In genomic region chr16:23640959-23641765, GRCh38 we compare ENCODE assay signal across 1 cellular context.
TF ChIP-seq lines count a peak whose summit lies in the region.

Gene DCTN5, plus strand, starts transcription at chr16:23641466. Its CDS starts 77 bp downstream, at chr16:23641543.
Gene PALB2, minus strand, starts transcription at chr16:23641310. Its CDS starts 153 bp downstream, at chr16:23641157.

TF ChIP-seq in GM12878, 131 proteins besides CTCF, POLR2A, EP300 and RAD21 (continued from another document and continues in another):
- TF ChIP-seq HSF1 (IDR thresholded peaks at IDR 0.05; ENCODE audit: low read depth, low read length) (no peak; the same call in 1 of the 2 replicates), EGR1 (IDR thresholded peaks at IDR 0.05; ENCODE audit: borderline replicate concordance in 1 of 2, low read depth in 2 of 2, low read length in 2 of 2) (peak in 1 of 2 experiments; percentile 39; a peak in 1 of 3 replicates), CHD2 (IDR thresholded peaks at IDR 0.05; ENCODE audit: borderline replicate concordance, low read depth, low read length) (peak; percentile 78), RELB (IDR thresholded peaks at IDR 0.05; ENCODE audit: low read depth) (peak; percentile 96), PML (IDR thresholded peaks at IDR 0.05; ENCODE audit: low read length) (peak; percentile 45; the same call in 1 of the 2 replicates), HDAC6 (IDR thresholded peaks at IDR 0.05; ENCODE audit: unreplicated experiment) (peak; percentile 76), HDGF (IDR thresholded peaks at IDR 0.05) (no peak), ZNF592 (IDR thresholded peaks at IDR 0.05) (no peak), USF1 (IDR thresholded peaks at IDR 0.05; ENCODE audit: borderline replicate concordance, extremely low read length, insufficient read depth, low read depth, low read length) (peak; percentile 82), BRCA1 (IDR thresholded peaks at IDR 0.05; ENCODE audit: low read depth, low read length) (no peak), KDM1A (IDR thresholded peaks at IDR 0.05; ENCODE audit: borderline replicate concordance) (no peak), ZNF217 (IDR thresholded peaks at IDR 0.05) (no peak), LARP7 (IDR thresholded peaks at IDR 0.05) (peak; percentile 53; the same call in 1 of the 2 replicates), CHD4 (IDR thresholded peaks at IDR 0.05) (no peak), PRDM15 (CRISPR knock-in tag; IDR thresholded peaks at IDR 0.05) (no peak), EED (IDR thresholded peaks at IDR 0.05; ENCODE audit: low read depth) (peak; percentile 40; the same call in 1 of the 2 replicates), IRF5 (IDR thresholded peaks at IDR 0.05; ENCODE audit: borderline replicate concordance) (no peak), BMI1 (IDR thresholded peaks at IDR 0.05; ENCODE audit: borderline replicate concordance) (no peak), SMAD1 (IDR thresholded peaks at IDR 0.05; ENCODE audit: low read depth, partially characterized antibody) (no peak), RCOR1 (conservative IDR thresholded peaks at IDR 0.05; ENCODE audit: low read depth, low read length) (no peak), ZNF622 (IDR thresholded peaks at IDR 0.05) (no peak), MTA3 (IDR thresholded peaks at IDR 0.05; ENCODE audit: borderline replicate concordance, low read length) (no peak), HCFC1 (IDR thresholded peaks at IDR 0.05; ENCODE audit: low read length) (peak; percentile 89), YY1 (IDR thresholded peaks at IDR 0.05; ENCODE audit: low read depth, low read length) (peak; percentile 93), NFYA (IDR thresholded peaks at IDR 0.05; ENCODE audit: borderline replicate concordance, low read depth, low read length) (no peak), NBN (IDR thresholded peaks at IDR 0.05) (0 out of 2 replicates have a peak, but pooled peaks have one; percentile 48), MAX (IDR thresholded peaks at IDR 0.05; ENCODE audit: low read depth, low read length) (peak; percentile 92), KAT2A (conservative IDR thresholded peaks at IDR 0.05; ENCODE audit: control insufficient read depth, low read depth, low read length) (no peak), ZBTB11 (CRISPR knock-in tag; IDR thresholded peaks at IDR 0.05) (peak; percentile 61), CEBPB (IDR thresholded peaks at IDR 0.05; ENCODE audit: borderline replicate concordance in 1 of 2, low read depth in 2 of 2, low read length in 2 of 2) (no peak), KLF5 (IDR thresholded peaks at IDR 0.05; ENCODE audit: partially characterized antibody) (peak; percentile 88), MXI1 (IDR thresholded peaks at IDR 0.05; ENCODE audit: low read depth, low read length) (peak; percentile 91), BACH1 (IDR thresholded peaks at IDR 0.05; ENCODE audit: borderline replicate concordance) (no peak; the same call in 1 of the 2 replicates), E2F8 (IDR thresholded peaks at IDR 0.05; ENCODE audit: low read depth, partially characterized antibody) (peak; percentile 76), ETV6 (conservative IDR thresholded peaks at IDR 0.05 in 1 of 2, IDR thresholded peaks at IDR 0.05 in 1 of 2; ENCODE audit: borderline replicate concordance in 1 of 2, low read depth in 1 of 2) (peak in 1 of 2 experiments; percentile 76; a peak in 2 of 4 replicates), ZSCAN29 (IDR thresholded peaks at IDR 0.05) (no peak), CBX5 (IDR thresholded peaks at IDR 0.05; ENCODE audit: low read depth) (no peak), SPI1 (IDR thresholded peaks at IDR 0.05; ENCODE audit: borderline replicate concordance, insufficient read depth, low read depth, low read length) (peak; percentile 78; the same call in 1 of the 2 replicates)
